Comparison of ENCODE assay signal across 10 cellular contexts in the genomic region with DNA sequence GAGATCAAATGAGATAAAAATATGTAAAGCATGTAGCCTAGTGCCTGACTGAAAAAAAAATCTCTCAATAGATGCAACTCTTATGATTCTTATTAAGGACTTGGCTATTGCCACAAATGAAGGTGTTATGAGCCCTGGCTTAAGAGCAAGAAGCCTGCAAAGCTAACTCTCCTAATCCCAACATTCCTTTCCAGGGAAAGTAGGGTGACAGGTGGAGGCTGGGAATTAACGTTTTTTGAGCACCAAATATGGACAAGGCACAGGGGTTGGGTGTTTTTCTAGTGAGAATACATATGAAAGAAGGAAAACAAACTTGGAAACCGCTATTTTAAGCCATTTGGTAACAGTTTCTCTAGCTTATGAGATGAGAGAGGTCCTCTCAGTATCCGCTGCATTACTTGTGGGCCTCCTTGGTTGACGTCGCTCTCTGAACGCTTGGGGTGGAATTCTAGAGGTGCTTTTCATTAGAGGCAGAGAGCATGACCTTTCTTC. TPM values are rescaled to one million over a fixed set of nuclear protein-coding genes. Genes with fewer than 3 reads are reported as not detected.
DNase-seq lines count a peak whose midpoint lies in the region; ATAC-seq and TF ChIP-seq lines count a peak whose summit lies in the region.
"Had no signal": no experiment of that assay in that cellular context is flagged by ENCODE, and none has a peak within 500 bp of the region (broad histone marks: within the 10 kb centered on the region; RNA-seq: fewer than 3 reads in every experiment).

No MANE protein-coding gene starts in this region.

- peaks cover 4% of the 10 kb centered on the region for H3K9me3 ChIP-seq in T-helper 17 cell (ENCODE audit: control insufficient read depth, low read length, poor library complexity, severe bottlenecking)
- H3K9me3 ChIP-seq in iPS-18a (ENCODE audit: control insufficient read depth, low read depth, low read length) = no peaks in the 10 kb centered on the region
- H3K9me3 ChIP-seq in transverse colon = no peaks in the 10 kb centered on the region

- no peak for TF ChIP-seq POLR2A in transverse colon (IDR thresholded peaks at IDR 0.05)

- DNase-seq in activated T-cell treated with anti-CD3 and anti-CD28 coated beads, Interleukin-2, amount 50 U/mL, for 24 hours = no peak
- DNase-seq in activated T-cell treated with anti-CD3 and anti-CD28 coated beads for 4 hours (no peak), T-helper 17 cell (no peak), transverse colon (no peak), DMS53 (lab: John Stamatoyannopoulos, UW) (no peak)
- DNase-seq: WERI-Rb-1 had no signal

- H3K36me3 ChIP-seq in iPS-18a (ENCODE audit: control insufficient read depth, low read depth, low read length) (no peaks in the 10 kb centered on the region), transverse colon (no peaks in the 10 kb centered on the region)
- H3K36me3 ChIP-seq: WERI-Rb-1 had no signal

- H3K27ac ChIP-seq in iPS-18a (ENCODE audit: low read length) (no peak overlapping the region), transverse colon (peak overlapping the region; percentile 55 to 82 (median 72))
- H3K27ac ChIP-seq: WERI-Rb-1 had no signal

- intact Hi-C loops in transverse colon (cut with DNase I; ENCODE audit: low total_unique reads) = no loop called here

- H3K9ac ChIP-seq in iPS-18a (ENCODE audit: low read length) = no peak overlapping the region

- H3K27me3 ChIP-seq in iPS-18a (ENCODE audit: control insufficient read depth, insufficient read depth, low read length) = no peaks in the 10 kb centered on the region
- H3K27me3 ChIP-seq in transverse colon = peaks cover 17% of the 10 kb centered on the region

- peak overlapping the region; percentile 91 for H3K4me3 Mint-ChIP-seq in activated T-cell treated with anti-CD3 and anti-CD28 coated beads, Interleukin-2, amount 50 U/mL, for 24 hours
- peak overlapping the region; percentile 98 for H3K4me3 Mint-ChIP-seq in T-helper 17 cell

- peaks cover 41% of the 10 kb centered on the region for H3K4me1 ChIP-seq in iPS-18a (ENCODE audit: control insufficient read depth, low read depth, low read length)
- peaks cover 2 to 6% (median 4%) of the 10 kb centered on the region in 4 donors for H3K4me1 ChIP-seq in transverse colon

- H3K4me3 ChIP-seq in iPS-18a (ENCODE audit: low read length) = peak overlapping the region; percentile 17
- H3K4me3 ChIP-seq in transverse colon = peak overlapping the region in 2 of 4 donors; percentile 0 to 40

- in situ Hi-C loops in transverse colon (cut with MboI; ENCODE audit: low pct_ligation_motif_present in 1 of 4, low pct_unique_long_range_greater_than_20kb in 1 of 4, low sequenced_read_pairs in 3 of 4) = no loop called here

- no peak for TF ChIP-seq CTCF in transverse colon (IDR thresholded peaks at IDR 0.05)

- 0 to 64% methylated on average over 1 to 6 of the region's 6 CpGs for WGBS in transverse colon (ENCODE audit: low coverage in 1 of 2), 2 donors

- no peaks in the 10 kb centered on the region for H3K27me3 Mint-ChIP-seq in activated T-cell treated with anti-CD3 and anti-CD28 coated beads, Interleukin-2, amount 50 U/mL, for 24 hours
- no peaks in the 10 kb centered on the region for H3K27me3 Mint-ChIP-seq in T-helper 17 cell

- no peak for ATAC-seq in T-helper 17 cell
- ATAC-seq in GM18498 (IDR thresholded peaks at IDR 0.05; ENCODE audit: unreplicated experiment) = no peak
- no peak for ATAC-seq in HG03378 (IDR thresholded peaks at IDR 0.05; ENCODE audit: unreplicated experiment)

- H3K9me3 Mint-ChIP-seq in activated T-cell treated with anti-CD3 and anti-CD28 coated beads, Interleukin-2, amount 50 U/mL, for 24 hours = no peaks in the 10 kb centered on the region

- TF ChIP-seq EP300 in transverse colon (IDR thresholded peaks at IDR 0.05; ENCODE audit: low read depth) = no peak

- H3K36me3 Mint-ChIP-seq in activated T-cell treated with anti-CD3 and anti-CD28 coated beads, Interleukin-2, amount 50 U/mL, for 24 hours (ENCODE audit: low read depth) = peaks cover 75% of the 10 kb centered on the region
- peaks cover 24% of the 10 kb centered on the region for H3K36me3 Mint-ChIP-seq in T-helper 17 cell (ENCODE audit: low read depth)

- H3K27ac Mint-ChIP-seq in activated T-cell treated with anti-CD3 and anti-CD28 coated beads, Interleukin-2, amount 50 U/mL, for 24 hours = peak overlapping the region; percentile 95
- H3K27ac Mint-ChIP-seq in T-helper 17 cell = peak overlapping the region; percentile 99

- peaks cover 59% of the 10 kb centered on the region for H3K4me1 Mint-ChIP-seq in activated T-cell treated with anti-CD3 and anti-CD28 coated beads, Interleukin-2, amount 50 U/mL, for 24 hours (ENCODE audit: low read depth)
- peaks cover 67% of the 10 kb centered on the region for H3K4me1 Mint-ChIP-seq in T-helper 17 cell

RNA-seq across cellular contexts. Expression of a gene that starts 2.4 kb away (rescaled TPM):
- 100 to 1,000 TPM; 439 to 459 TPM for total RNA-seq in T-helper 17 cell
- 10 to 100 TPM in 1 of 4 donors, 1 to 10 TPM in 2, not detected in 1; 4.1 to 10.3 (median 4.1) TPM for total RNA-seq in transverse colon
- total RNA-seq: pulmonary artery endothelial cell had no signal

Comparison
In these comparisons a context has a peak if more than half of its experiments do, and no peak if none do; other contexts are left out.
1. RNA of a gene that starts 2.4 kb away (total RNA-seq): 439 to 459 TPM in T-helper 17 cell; 4.1 to 10.3 TPM in transverse colon; every median in the first group is over 10 times any median in the second.